ENCODE assay signal across 19 cellular contexts in genomic region chr2:158810761-158811470, GRCh38. TPM values are rescaled to one million over a fixed set of nuclear protein-coding genes. Genes with fewer than 3 reads are reported as not detected.
DNase-seq lines count a peak whose midpoint lies in the region; ATAC-seq and TF ChIP-seq lines count a peak whose summit lies in the region.
"Had no signal": no experiment of that assay in that cellular context is flagged by ENCODE, and none has a peak within 500 bp of the region (broad histone marks: within the 10 kb centered on the region; RNA-seq: fewer than 3 reads in every experiment).

No MANE protein-coding gene starts in this region.

- peak; percentile 65 for ATAC-seq in omental fat pad (ENCODE audit: low FRiP score)
- no peak for ATAC-seq in HG03571 (IDR thresholded peaks at IDR 0.05; ENCODE audit: unreplicated experiment)
- ATAC-seq: Right ventricle myocardium inferior had no signal

- TF ChIP-seq CTCF in fibroblast of villous mesenchyme (IDR thresholded peaks at IDR 0.05; ENCODE audit: insufficient read depth, low read depth, low read length): no peak
- TF ChIP-seq CTCF in omental fat pad (IDR thresholded peaks at IDR 0.05): no peak
- TF ChIP-seq CTCF in CD14-positive monocyte (IDR thresholded peaks at IDR 0.05): no peak

- peaks cover 44% of the 10 kb centered on the region for H3K4me1 ChIP-seq in adipocyte (ENCODE audit: control insufficient read depth, insufficient read depth, low read length)
- H3K4me1 ChIP-seq: Peyer's patch had no signal

- DNase-seq in adipocyte (ENCODE audit: low read depth) (no peak), fibroblast of villous mesenchyme (ENCODE audit: low read depth) (peak; percentile 25), omental fat pad (ENCODE audit: low spot score) (no peak), DMS114 treated with DMSO at 0.1 percent for 48 hours (lab: John Stamatoyannopoulos, UW; ENCODE audit: unreplicated experiment) (no peak), KG1 (lab: John Stamatoyannopoulos, UW) (no peak), CD14-positive monocyte (ENCODE audit: low spot score) (no peak)
- DNase-seq: ACHN; CD4-positive, CD25-positive, alpha-beta regulatory T cell; COR-L47; DMS 273 treated with DMSO at 0.1 percent for 48 hours; H9; NCI-H1417 treated with DMSO at 0.1 percent for 48 hours; NCI-H187 treated with DMSO at 0.1 percent for 48 hours; NK-92 treated with Interleukin-12 subunit alpha and Interleukin-12 subunit beta, amount 100 ng/mL, for 24 hours; Peyer's patch had no signal

- H3K4me3 Mint-ChIP-seq in CD14-positive monocyte: no peak overlapping the region
- H3K4me3 Mint-ChIP-seq: CD4-positive, CD25-positive, alpha-beta regulatory T cell; H9 had no signal

- H3K36me3 ChIP-seq in adipocyte (ENCODE audit: control insufficient read depth, insufficient read depth, low read length, severe bottlenecking): no peaks in the 10 kb centered on the region
- H3K36me3 ChIP-seq: Peyer's patch had no signal

- peaks cover 0 to 4% (median 2%) of the 10 kb centered on the region in 3 donors for H3K27me3 Mint-ChIP-seq in CD14-positive monocyte (ENCODE audit: low read depth in 3 of 3)

- no peaks in the 10 kb centered on the region for H3K36me3 Mint-ChIP-seq in CD14-positive monocyte
- H3K36me3 Mint-ChIP-seq: CD4-positive, CD25-positive, alpha-beta regulatory T cell had no signal

- no peak overlapping the region for H3K27ac Mint-ChIP-seq in CD14-positive monocyte
- H3K27ac Mint-ChIP-seq: CD4-positive, CD25-positive, alpha-beta regulatory T cell; H9 had no signal

- H3K4me3 ChIP-seq in adipocyte (ENCODE audit: low read length) (peak overlapping the region; percentile 55), fibroblast of villous mesenchyme (ENCODE audit: low read depth, low read length) (no peak overlapping the region)
- H3K4me3 ChIP-seq: Peyer's patch had no signal

- peak overlapping the region; percentile 65 for H3K9ac ChIP-seq in adipocyte (ENCODE audit: low read length)

- no peaks in the 10 kb centered on the region for H3K4me1 Mint-ChIP-seq in CD14-positive monocyte
- H3K4me1 Mint-ChIP-seq: CD4-positive, CD25-positive, alpha-beta regulatory T cell had no signal

- no peaks in the 10 kb centered on the region for H3K27me3 ChIP-seq in adipocyte (replicated peaks; ENCODE audit: control insufficient read depth, insufficient read depth, low read length)
- H3K27me3 ChIP-seq: Peyer's patch had no signal

- peaks cover 0 to 7% (median 0%) of the 10 kb centered on the region in 7 donors for H3K9me3 Mint-ChIP-seq in CD14-positive monocyte
- H3K9me3 Mint-ChIP-seq: CD4-positive, CD25-positive, alpha-beta regulatory T cell; H9 had no signal

- H3K9me3 ChIP-seq in adipocyte (ENCODE audit: control insufficient read depth, low read length): no peaks in the 10 kb centered on the region
- H3K9me3 ChIP-seq: Peyer's patch had no signal

- intact Hi-C loops in CD14-positive monocyte (cut with micrococcal nuclease): no loop called here

RNA-seq across cellular contexts. Expression of gene DAPL1, which starts 15.8 kb away (rescaled TPM):
- total RNA-seq in fibroblast of villous mesenchyme: not detected in 2 replicates
- 1 to 10 TPM in 1 of 4 donors, not detected in 3; 1.5 TPM for total RNA-seq in omental fat pad
- not detected for polyA plus RNA-seq in CD14-positive monocyte
- total RNA-seq: CD4-positive, CD25-positive, alpha-beta regulatory T cell; H9; HT-29; NCI-H460; Peyer's patch; Right ventricle myocardium inferior had no signal
- polyA plus RNA-seq: CD4-positive, CD25-positive, alpha-beta regulatory T cell had no signal
